Comparison of ENCODE assay signal across 8 cellular contexts in the genomic region with DNA sequence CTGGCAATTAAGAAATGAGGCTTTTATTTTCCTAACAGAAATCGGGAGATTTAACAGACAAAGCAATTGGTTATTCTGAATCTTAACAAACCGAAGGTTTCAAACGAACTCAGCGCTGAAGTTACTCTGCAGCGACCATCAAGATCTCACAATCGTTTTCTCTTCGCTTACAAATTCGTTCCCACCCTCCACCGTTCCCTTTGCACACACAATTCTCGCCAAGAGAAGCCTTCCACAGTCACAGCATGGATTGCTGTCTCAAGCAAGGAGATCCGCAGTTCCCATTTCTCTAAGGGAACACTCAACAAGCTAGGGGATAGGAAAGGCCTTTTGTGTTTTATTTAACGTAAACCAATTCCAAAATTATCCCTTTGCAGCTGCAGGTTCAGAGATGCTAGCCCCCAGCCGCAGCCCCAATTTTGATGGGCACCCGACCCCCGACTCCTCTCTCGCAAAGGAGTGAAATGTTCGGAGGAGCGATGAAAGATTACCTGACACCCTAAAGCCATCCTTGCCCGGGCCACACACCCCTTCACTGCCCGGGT. TPM values are rescaled to one million over a fixed set of nuclear protein-coding genes. Genes with fewer than 3 reads are reported as not detected.
DNase-seq lines count a peak whose midpoint lies in the region; ATAC-seq, FAIRE-seq and TF ChIP-seq lines count a peak whose summit lies in the region.

No MANE protein-coding gene starts in this region.

- H3K4me1 ChIP-seq in BLaER1 (peaks cover 51% of the 10 kb centered on the region), HUES6 (ENCODE audit: control insufficient read depth, insufficient read depth, low read length) (peaks cover 14% of the 10 kb centered on the region; the same call in 1 of the 2 replicates)

- no peak for FAIRE-seq in GM12892 (lab: Jason Lieb, UNC)

- no peaks in the 10 kb centered on the region for H3K27me3 Mint-ChIP-seq in activated naive CD8-positive, alpha-beta T cell treated with anti-CD3 and anti-CD28 coated beads, Interleukin-2, amount 10 ng/mL, durations not matched to agents 7 days and 5 days

- no peak for DNase-seq in activated naive CD8-positive, alpha-beta T cell treated with anti-CD3 and anti-CD28 coated beads, Interleukin-2, amount 10 ng/mL, durations not matched to agents 7 days and 5 days
- DNase-seq in skeletal muscle cell (ENCODE audit: low read depth) = no peak
- DNase-seq in COR-L47 (lab: John Stamatoyannopoulos, UW) = no peak
- DNase-seq in middle frontal gyrus (ENCODE audit: extremely low spot score, low spot score) = no peak
- DNase-seq in GM12892 (ENCODE audit: insufficient read length) = no peak

- H3K36me3 ChIP-seq in BLaER1 (peaks cover 5% of the 10 kb centered on the region; the same call in 1 of the 2 replicates), HUES6 (ENCODE audit: control insufficient read depth, insufficient read depth, low read length) (no peaks in the 10 kb centered on the region)

- no peak for ATAC-seq in activated naive CD8-positive, alpha-beta T cell treated with anti-CD3 and anti-CD28 coated beads, Interleukin-2, amount 10 ng/mL, durations not matched to agents 7 days and 5 days (ENCODE audit: low read depth)

- H4K20me1 ChIP-seq in BLaER1 = peaks cover 52% of the 10 kb centered on the region

- POLR2A ChIA-PET in activated naive CD8-positive, alpha-beta T cell treated with anti-CD3 and anti-CD28 coated beads, Interleukin-2, amount 10 ng/mL, durations not matched to agents 7 days and 5 days (lab: Charles Lee) = interaction anchor here (0.6 to 2.6 kb wide), 12 partner anchors 10 to 554 kb away, joined by 3 to 27 read pairs (median 4); partner anchors contain the start of genes NECAP2 and SZRD1

- H3K4me3 Mint-ChIP-seq in activated naive CD8-positive, alpha-beta T cell treated with anti-CD3 and anti-CD28 coated beads, Interleukin-2, amount 10 ng/mL, durations not matched to agents 7 days and 5 days = peak overlapping the region; percentile 98

- TF ChIP-seq POLR2A in GM12892 (IDR thresholded peaks at IDR 0.05; ENCODE audit: low read depth, low read length) = no peak

- H3K27ac ChIP-seq in BLaER1 = peak overlapping the region; percentile 93
- H3K27ac ChIP-seq in HUES6 (ENCODE audit: low read depth, low read length) = peak overlapping the region; percentile 68; the same call in 1 of the 2 replicates

- H3K27me3 ChIP-seq in BLaER1 (no peaks in the 10 kb centered on the region), HUES6 (ENCODE audit: control insufficient read depth, insufficient read depth, low read length) (no peaks in the 10 kb centered on the region)

- H3K9me3 ChIP-seq in BLaER1 = no peaks in the 10 kb centered on the region
- no peaks in the 10 kb centered on the region for H3K9me3 ChIP-seq in HUES6 (ENCODE audit: control insufficient read depth, insufficient read depth, low read depth, low read length)

- peak overlapping the region; percentile 99 for H3K4me3 ChIP-seq in BLaER1
- peak overlapping the region; percentile 90 for H3K4me3 ChIP-seq in HUES6 (ENCODE audit: low read depth, low read length)
- peak overlapping the region; percentile 70 for H3K4me3 ChIP-seq in iPS-11a (ENCODE audit: low read depth, low read length)
- H3K4me3 ChIP-seq in skeletal muscle cell (ENCODE audit: low read depth, low read length) = peak overlapping the region; percentile 96

- peaks cover 26% of the 10 kb centered on the region for H3K4me1 Mint-ChIP-seq in activated naive CD8-positive, alpha-beta T cell treated with anti-CD3 and anti-CD28 coated beads, Interleukin-2, amount 10 ng/mL, durations not matched to agents 7 days and 5 days

- peak overlapping the region; percentile 94 for H3K27ac Mint-ChIP-seq in activated naive CD8-positive, alpha-beta T cell treated with anti-CD3 and anti-CD28 coated beads, Interleukin-2, amount 10 ng/mL, durations not matched to agents 7 days and 5 days

- H3K36me3 Mint-ChIP-seq in activated naive CD8-positive, alpha-beta T cell treated with anti-CD3 and anti-CD28 coated beads, Interleukin-2, amount 10 ng/mL, durations not matched to agents 7 days and 5 days = peaks cover 5% of the 10 kb centered on the region

- H3K4me2 ChIP-seq in BLaER1 = peak overlapping the region; percentile 91

- H3K9ac ChIP-seq in BLaER1 = peak overlapping the region; percentile 97
- H3K9ac ChIP-seq in HUES6 (ENCODE audit: low read length) = peak overlapping the region; percentile 93

- H3K9me3 Mint-ChIP-seq in activated naive CD8-positive, alpha-beta T cell treated with anti-CD3 and anti-CD28 coated beads, Interleukin-2, amount 10 ng/mL, durations not matched to agents 7 days and 5 days = no peaks in the 10 kb centered on the region

RNA-seq across cellular contexts. Expression of gene FBXO42, which starts 0.8 kb away (rescaled TPM):
- 10 to 100 TPM; 22.3 to 25.1 TPM for total RNA-seq in activated naive CD8-positive, alpha-beta T cell treated with anti-CD3 and anti-CD28 coated beads, Interleukin-2, amount 10 ng/mL, durations not matched to agents 7 days and 5 days
- polyA plus RNA-seq in GM12892 (2012; ENCODE audit: missing spikeins) = 17.0 TPM

RNA-seq across cellular contexts. Expression of gene SZRD1, which starts 15.5 kb away (rescaled TPM):
- total RNA-seq in activated naive CD8-positive, alpha-beta T cell treated with anti-CD3 and anti-CD28 coated beads, Interleukin-2, amount 10 ng/mL, durations not matched to agents 7 days and 5 days = 100 to 1,000 TPM; 126 to 147 TPM
- polyA plus RNA-seq in GM12892 (2012; ENCODE audit: missing spikeins) = 80.8 TPM
